Comparison of ENCODE assay signal across 8 cellular contexts in genomic region chr6:31702819-31703716, GRCh38. TPM values are rescaled to one million over a fixed set of nuclear protein-coding genes. Genes with fewer than 3 reads are reported as not detected.
A peak's percentile ranks its signal among the peaks of the same experiment; 100 is the strongest.
DNase-seq lines count a peak whose midpoint lies in the region; ATAC-seq and TF ChIP-seq lines count a peak whose summit lies in the region.

ABHD16A (minus strand) TSS chr6:31703324; CDS start chr6:31703281, 43 bp downstream.

- H2BK5ac ChIP-seq in IMR-90 (ENCODE audit: low read depth, low read length, poor library complexity, severe bottlenecking), result peak within 1 kb of the TSS; percentile 93

- H3K4me1 ChIP-seq in Caco-2, result peaks cover 34% of the 10 kb centered on the region
- H3K4me1 ChIP-seq in IMR-90 (ENCODE audit: control insufficient read depth, insufficient read depth, low read length), result peaks cover 6% of the 10 kb centered on the region

- peak within 1 kb of the TSS; percentile 21; the same call in 1 of the 3 replicates for H2BK15ac ChIP-seq in IMR-90 (ENCODE audit: low read depth, low read length)

- H3K14ac ChIP-seq in IMR-90 (replicated peaks; ENCODE audit: low read depth, low read length), result peak within 1 kb of the TSS; percentile 90

- intact Hi-C loops in Caco-2 (cut with micrococcal nuclease; ENCODE audit: unreplicated experiment), result loop anchor here (2.0 to 5.0 kb wide), 2 partner anchors 22 to 34 kb away; partner anchors contain the start of genes CLIC1 and LY6G5C
- intact Hi-C loops in IMR-90 (cut with micrococcal nuclease), result loop anchor here (1.0 to 2.0 kb wide), 3 partner anchors 28 to 131 kb away; no protein-coding TSS in a partner anchor

- peaks cover 11% of the 10 kb centered on the region for H3K4me1 Mint-ChIP-seq in Caco-2 (ENCODE audit: low read depth, unreplicated experiment)

- H4K5ac ChIP-seq in IMR-90 (ENCODE audit: low read depth, low read length), result peak within 1 kb of the TSS; percentile 91

- 0 out of 2 replicates have a peak, but pooled peaks cover 7% of the 10 kb centered on the region for H4K20me1 ChIP-seq in IMR-90 (ENCODE audit: insufficient read depth, low read length)

- H3K27me3 Mint-ChIP-seq in Caco-2 (ENCODE audit: insufficient read depth, unreplicated experiment), result no peaks in the 10 kb centered on the region

- H3K27me3 ChIP-seq in Caco-2 (replicated peaks; ENCODE audit: control insufficient read depth, insufficient read depth, low read length) (no peaks in the 10 kb centered on the region), IMR-90 (ENCODE audit: control insufficient read depth, insufficient read depth, low read length) (no peaks in the 10 kb centered on the region)

- peaks cover 10% of the 10 kb centered on the region for H3K9me1 ChIP-seq in IMR-90 (ENCODE audit: insufficient read depth, low read length)

- H3K9me3 Mint-ChIP-seq in Caco-2 (ENCODE audit: unreplicated experiment), result no peaks in the 10 kb centered on the region

- peaks cover 21 to 36% of the 10 kb centered on the region in 2 experiments for H3K79me1 ChIP-seq in IMR-90 (ENCODE audit: low read depth in 1 of 2, low read length in 2 of 2)

- peak within 1 kb of the TSS; percentile 88 for H2AK9ac ChIP-seq in IMR-90 (replicated peaks; ENCODE audit: low read depth, low read length, poor library complexity)

- H2AK5ac ChIP-seq in IMR-90 (ENCODE audit: low read depth, low read length), result peak within 1 kb of the TSS; percentile 35

- peak within 1 kb of the TSS; percentile 9 for H2BK120ac ChIP-seq in IMR-90 (ENCODE audit: low read depth, low read length)

- CTCF ChIA-PET in Caco-2 (lab: Charles Lee), result interaction anchor here (0.6 to 1.2 kb wide), 8 partner anchors 23 to 154 kb away, joined by 3 to 7 read pairs (median 3); partner anchors contain the start of genes CSNK2B and LSM2
- CTCF ChIA-PET in IMR-90 (lab: Yijun Ruan, JAX), result interaction anchor here (0.7 to 1.3 kb wide), 3 partner anchors 13 to 88 kb away, joined by 3 read pairs; no protein-coding TSS in a partner anchor

- no peaks in the 10 kb centered on the region for H3K9me3 ChIP-seq in Caco-2
- H3K9me3 ChIP-seq in IMR-90 (ENCODE audit: control insufficient read depth, insufficient read depth, low read length), result no peaks in the 10 kb centered on the region

- no peak within 1 kb of the TSS for H2BK20ac ChIP-seq in IMR-90 (ENCODE audit: low read depth, low read length)

- H4K91ac ChIP-seq in IMR-90 (ENCODE audit: insufficient read depth, low read depth, low read length), result peak within 1 kb of the TSS; percentile 77

- peak within 1 kb of the TSS; percentile 82 for H3K27ac ChIP-seq in IMR-90 (ENCODE audit: insufficient read depth, low read length)

- BruUV-seq in Caco-2 (replicated peaks; lab: Mats Ljungman, UMichigan) (no TSS peak), IMR-90 (replicated peaks; lab: Mats Ljungman, UMichigan) (no TSS peak)

- H3K18ac ChIP-seq in IMR-90 (ENCODE audit: low read depth, low read length), result peak within 1 kb of the TSS; percentile 83

- in situ Hi-C loops in IMR-90 (cut with MboI; ENCODE audit: low sequenced_read_pairs), result no loop called here

- H3K36me3 ChIP-seq in Caco-2 (ENCODE audit: control insufficient read depth, insufficient read depth, low read length) (peaks cover 3% of the 10 kb centered on the region), IMR-90 (ENCODE audit: control insufficient read depth, insufficient read depth, low read length) (peaks cover 10% of the 10 kb centered on the region)

- 4% methylated on average over 29 of the region's 54 CpGs; no CpG with 5 or more reads in 1 of the 2 experiments for WGBS in IMR-90 (ENCODE audit: extremely low coverage in 2 of 2, insufficient read length in 1 of 2), 2 experiments

- H2AFZ ChIP-seq in IMR-90 (replicated peaks; ENCODE audit: low read length, poor library complexity), result peak within 1 kb of the TSS; percentile 92

- ATAC-seq in GM21515 (IDR thresholded peaks at IDR 0.05; ENCODE audit: unreplicated experiment) (peak; percentile 71), IMR-90 (ENCODE audit: low read depth) (peak; percentile 94)

- DNase-seq in Caco-2, result peak; percentile 97 to 98
- peak; percentile 98 for DNase-seq in IMR-90
- peak; percentile 99 for DNase-seq in OCI-M1 (lab: John Stamatoyannopoulos, UW)
- peak; percentile 96 for DNase-seq in activated T-cell treated with anti-CD3 and anti-CD28 coated beads for 24 hours (ENCODE audit: low read depth)
- DNase-seq in epidermal melanocyte (ENCODE audit: insufficient read length, low spot score), result peak; percentile 99
- peak; percentile 95 for DNase-seq in middle frontal gyrus (ENCODE audit: extremely low spot score, low spot score)
- DNase-seq in stimulated activated CD8-positive, alpha-beta memory T cell treated with anti-CD3 and anti-CD28 coated beads, Interleukin-2, amount 100 ng/mL, for 48 hours (ENCODE audit: low read depth in 2 of 2), result peak; percentile 98

- H3K4me3 ChIP-seq in Caco-2 (ENCODE audit: low read depth, low read length), result peak within 1 kb of the TSS; percentile 50
- peak within 1 kb of the TSS; percentile 67 for H3K4me3 ChIP-seq in IMR-90 (ENCODE audit: insufficient read depth, low read depth, low read length)

- H3K4me3 Mint-ChIP-seq in Caco-2 (ENCODE audit: unreplicated experiment), result peak within 1 kb of the TSS; percentile 91

- TF ChIP-seq CTCF in Caco-2 (IDR thresholded peaks at IDR 0.05; ENCODE audit: insufficient read depth in 1 of 2, low read depth in 1 of 2, low read length in 1 of 2, severe bottlenecking in 1 of 2, unreplicated experiment in 1 of 2) (no peak), IMR-90 (conservative IDR thresholded peaks at IDR 0.05; ENCODE audit: low read depth, low read length) (no peak)

- peak within 1 kb of the TSS; percentile 70 for H3K4ac ChIP-seq in IMR-90 (ENCODE audit: low read depth, low read length)

- H3K4me2 ChIP-seq in IMR-90 (ENCODE audit: low read depth, low read length), result peak within 1 kb of the TSS; percentile 97

- POLR2A ChIA-PET in Caco-2 (lab: Charles Lee) (interaction anchor here (0.5 to 1.7 kb wide), 17 partner anchors 10 to 666 kb away, joined by 3 to 11 read pairs (median 4); partner anchors contain the start of genes APOM, CLIC1, HSPA1A and HSPA1B), IMR-90 (lab: Charles Lee; ENCODE audit: unreplicated experiment) (interaction anchor here (0.5 to 1.2 kb wide), 2 partner anchors 42 to 97 kb away, joined by 3 to 11 read pairs; partner anchors contain the start of gene C6orf47)

- TF ChIP-seq RAD21 in IMR-90 (IDR thresholded peaks at IDR 0.05; ENCODE audit: low read length), result no peak

- peak within 1 kb of the TSS; percentile 87 for H3K27ac Mint-ChIP-seq in Caco-2 (ENCODE audit: unreplicated experiment)

- dilution Hi-C loops in IMR-90 (cut with HindIII; ENCODE audit: low sequenced_read_pairs, unreplicated experiment), result no loop called here

- peak within 1 kb of the TSS; percentile 77 for H3K56ac ChIP-seq in IMR-90 (ENCODE audit: extremely low read depth, insufficient read depth, low read length)

- peak within 1 kb of the TSS; percentile 77 for H3K9ac ChIP-seq in IMR-90 (ENCODE audit: low read depth, low read length)

- TF ChIP-seq POLR2A in IMR-90 (IDR thresholded peaks at IDR 0.05; ENCODE audit: low read depth, low read length), result peak; percentile 91

- peak within 1 kb of the TSS; percentile 78 for H3K23ac ChIP-seq in IMR-90 (ENCODE audit: low read depth, low read length)

- peaks cover 19% of the 10 kb centered on the region for H3K36me3 Mint-ChIP-seq in Caco-2 (ENCODE audit: insufficient read depth, unreplicated experiment)

- peak within 1 kb of the TSS; percentile 79 to 97 for H4K8ac ChIP-seq in IMR-90 (ENCODE audit: low read depth in 2 of 2, low read length in 2 of 2)

TF ChIP-seq in IMR-90, 13 proteins besides CTCF, POLR2A, EP300 and RAD21:
- TF ChIP-seq MAZ (IDR thresholded peaks at IDR 0.05; ENCODE audit: borderline replicate concordance, low read depth, low read length), result peak; percentile 87; the same call in 1 of the 2 replicates
- no peak for TF ChIP-seq ELK1 (IDR thresholded peaks at IDR 0.05; ENCODE audit: borderline replicate concordance, low read depth, low read length)
- peak; percentile 77 for TF ChIP-seq BHLHE40 (IDR thresholded peaks at IDR 0.05; ENCODE audit: low read depth, low read length)
- TF ChIP-seq CHD1 (IDR thresholded peaks at IDR 0.05; ENCODE audit: low read depth, low read length), result no peak
- peak; percentile 100 for TF ChIP-seq CEBPB (IDR thresholded peaks at IDR 0.05; ENCODE audit: low read depth, low read length)
- TF ChIP-seq RFX5 (IDR thresholded peaks at IDR 0.05; ENCODE audit: low read depth, low read length), result no peak
- TF ChIP-seq MAFK (IDR thresholded peaks at IDR 0.05; ENCODE audit: low read depth, low read length), result no peak
- TF ChIP-seq FOS (IDR thresholded peaks at IDR 0.05; ENCODE audit: low read depth, low read length), result no peak
- TF ChIP-seq MXI1 (IDR thresholded peaks at IDR 0.05; ENCODE audit: borderline replicate concordance, low read depth, low read length), result peak; percentile 42; the same call in 1 of the 2 replicates

RNA-seq across cellular contexts. Expression of gene ABHD16A, which starts in this region (rescaled TPM):
- total RNA-seq in Caco-2 (2022) (62.7 and 63.2 TPM in 2 replicates), IMR-90 (2012; rRNA removed) (30.3 and 35.1 TPM in 2 replicates)
- 31.5 and 34.6 TPM in 2 replicates for polyA plus RNA-seq in IMR-90 (2012; rRNA removed)
- polyA plus RNA-seq in IMR-90 (2012; cell fraction: cytosol; rRNA removed), result 25.7 and 37.6 TPM in 2 replicates
- polyA plus RNA-seq in IMR-90 (2012; cell fraction: nucleus; rRNA removed; ENCODE audit: low replicate concordance), result 93.6 and 149 TPM in 2 replicates

Comparison
In these comparisons a context has a peak if more than half of its experiments do, and no peak if none do; other contexts are left out.
1. Peak in every context shown above with its lines: DNase-seq, ATAC-seq, H3K4me3 ChIP-seq and H3K27ac ChIP-seq.